ENCODE assay signal across 8 cellular contexts in the genomic region with DNA sequence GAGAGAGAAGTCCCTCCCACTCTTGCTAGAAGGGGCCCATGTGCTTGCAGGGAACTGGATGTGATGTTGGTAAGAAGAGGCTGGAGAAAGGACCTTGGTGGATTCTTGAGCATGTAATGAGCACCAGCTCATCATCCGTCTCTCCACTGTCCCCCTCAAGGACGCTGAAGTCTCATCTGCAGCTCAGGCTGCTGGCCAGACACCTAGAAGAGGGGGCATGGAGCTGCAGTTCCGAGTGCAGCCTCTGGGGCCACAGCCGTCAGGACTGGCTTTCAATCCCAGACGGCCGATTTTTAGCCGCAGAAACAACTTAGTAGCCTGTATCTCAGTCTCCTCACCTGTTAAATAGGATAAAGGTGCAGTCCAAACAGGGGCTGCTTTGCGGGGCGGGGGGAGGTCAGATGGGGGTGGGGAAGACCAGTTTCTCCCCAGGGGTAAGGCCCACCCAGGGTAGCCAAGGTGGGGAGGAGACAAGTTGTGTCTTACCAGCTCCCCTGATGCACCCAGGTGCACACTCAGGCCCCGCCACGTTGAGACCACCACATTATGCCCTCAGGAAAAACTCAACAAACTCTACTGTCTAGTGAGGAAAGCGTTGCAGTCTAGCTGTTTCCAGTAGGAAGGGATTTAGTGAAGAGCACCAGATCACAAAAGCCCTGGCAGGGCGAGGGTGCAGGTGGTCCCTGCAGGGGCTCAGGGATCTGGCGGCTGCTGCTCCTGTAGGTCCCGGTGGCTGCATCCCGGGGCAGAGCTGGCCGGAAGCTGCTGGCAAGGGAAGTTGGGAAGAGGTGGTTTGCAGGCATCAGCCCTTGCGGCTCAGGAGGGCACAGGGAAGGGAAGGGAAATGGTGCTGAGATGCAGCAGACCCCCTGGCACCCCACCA. TPM values are rescaled to one million over a fixed set of nuclear protein-coding genes. Genes with fewer than 3 reads are reported as not detected.
DNase-seq lines count a peak whose midpoint lies in the region; ATAC-seq and TF ChIP-seq lines count a peak whose summit lies in the region.

No MANE protein-coding gene starts in this region.

- intact Hi-C loops in prostate gland (cut with DNase I) = no loop called here

- TF ChIP-seq CTCF in fibroblast of pulmonary artery (IDR thresholded peaks at IDR 0.05; ENCODE audit: low read length, missing control alignments) (peak; percentile 78), prostate gland (IDR thresholded peaks at IDR 0.05) (peak; percentile 16 to 71 (median 47))

- peak; percentile 35 to 47 for DNase-seq in activated CD4-positive, alpha-beta T cell treated with anti-CD3 and anti-CD28 coated beads for 24 hours (ENCODE audit: low read depth in 2 of 2)
- no peak for DNase-seq in activated CD4-positive, alpha-beta T cell treated with anti-CD3 and anti-CD28 coated beads for 1 hour
- DNase-seq in NCI-H510A (lab: John Stamatoyannopoulos, UW) (peak; percentile 47), fibroblast of pulmonary artery (ENCODE audit: low read depth) (peak; percentile 57), prostate gland (ENCODE audit: low spot score) (no peak), mesenteric fat pad (ENCODE audit: low spot score) (no peak)
- peak; percentile 69 to 75 for DNase-seq in activated T-cell treated with anti-CD3 and anti-CD28 coated beads, Interleukin-2, amount 50 U/mL, for 48 hours

- WGBS in prostate gland = 40% methylated on average over 18 of the region's 18 CpGs

- H3K4me1 ChIP-seq in prostate gland (replicated peaks) = peaks cover 13% of the 10 kb centered on the region

- ATAC-seq in HG02973 (IDR thresholded peaks at IDR 0.05; ENCODE audit: unreplicated experiment) = no peak

- no peaks in the 10 kb centered on the region for H3K27me3 ChIP-seq in prostate gland (replicated peaks; ENCODE audit: insufficient read depth)

- no peaks in the 10 kb centered on the region for H3K36me3 ChIP-seq in prostate gland

- TF ChIP-seq POLR2A in prostate gland (IDR thresholded peaks at IDR 0.05) = no peak

- no peaks in the 10 kb centered on the region for H3K9me3 ChIP-seq in prostate gland

- no peak overlapping the region for H3K27ac ChIP-seq in prostate gland

- H3K4me3 ChIP-seq in fibroblast of pulmonary artery (replicated peaks; ENCODE audit: low read depth, low read length) = no peak overlapping the region
- H3K4me3 ChIP-seq in prostate gland = no peak overlapping the region

RNA-seq across cellular contexts. Expression of a gene that starts 29.5 kb away (rescaled TPM):
- total RNA-seq in prostate gland (10 to 100 TPM; 37.8 to 56.3 TPM), mesenteric fat pad (27.6 TPM)

RNA-seq across cellular contexts. Expression of a gene that starts 43.6 kb away (rescaled TPM):
- total RNA-seq in prostate gland (10 to 100 TPM; 22.8 to 34.4 TPM), mesenteric fat pad (21.9 TPM)

Comparison
In these comparisons a context has a peak if more than half of its experiments do, and no peak if none do; other contexts are left out.
1. DNase-seq: peak in activated CD4-positive, alpha-beta T cell treated with anti-CD3 and anti-CD28 coated beads for 24 hours (2 of 2), NCI-H510A (single experiment), activated T-cell treated with anti-CD3 and anti-CD28 coated beads, Interleukin-2, amount 50 U/mL, for 48 hours (2 of 2) and fibroblast of pulmonary artery (single experiment); none in activated CD4-positive, alpha-beta T cell treated with anti-CD3 and anti-CD28 coated beads for 1 hour (single experiment), prostate gland (single experiment) and mesenteric fat pad (single experiment).